16 cellular contexts compared by ENCODE assay signal in genomic region chr3:52781741-52782140, GRCh38. TPM values are rescaled to one million over a fixed set of nuclear protein-coding genes. Genes with fewer than 3 reads are reported as not detected.
"Had no signal": no experiment of that assay in that cellular context is flagged by ENCODE, and none has a peak within 500 bp of the region (broad histone marks: within the 10 kb centered on the region; RNA-seq: fewer than 3 reads in every experiment).

No MANE protein-coding gene starts in this region.

- H3K4me3 Mint-ChIP-seq: activated naive CD8-positive, alpha-beta T cell treated with anti-CD3 and anti-CD28 coated beads, Interleukin-2, amount 50 U/mL, for 24 hours; nephron; T-helper 2 cell treated with Interferon-gamma antibody and Interleukin-4, amounts not matched to agents 5 μg/mL and 100 μg/mL, for 36 hours had no signal

- H3K4me1 ChIP-seq: sigmoid colon, upper lobe of left lung had no signal

- H3K9me3 Mint-ChIP-seq: activated naive CD8-positive, alpha-beta T cell treated with anti-CD3 and anti-CD28 coated beads, Interleukin-2, amount 50 U/mL, for 24 hours; nephron; T-helper 2 cell treated with Interferon-gamma antibody and Interleukin-4, amounts not matched to agents 5 μg/mL and 100 μg/mL, for 36 hours had no signal

- ATAC-seq: activated CD4-positive, CD25-positive, alpha-beta regulatory T cell treated with anti-CD3 and anti-CD28 coated beads, Interleukin-2, amount 50 U/mL, for 24 hours; activated naive CD8-positive, alpha-beta T cell treated with anti-CD3 and anti-CD28 coated beads, Interleukin-2, amount 50 U/mL, for 24 hours; left cardiac atrium; mucosa of descending colon had no signal

- H3K27ac ChIP-seq: coronary artery, sigmoid colon, upper lobe of left lung had no signal

- H3K27ac Mint-ChIP-seq: activated naive CD8-positive, alpha-beta T cell treated with anti-CD3 and anti-CD28 coated beads, Interleukin-2, amount 50 U/mL, for 24 hours; nephron; T-helper 2 cell treated with Interferon-gamma antibody and Interleukin-4, amounts not matched to agents 5 μg/mL and 100 μg/mL, for 36 hours had no signal

- DNase-seq: activated CD4-positive, alpha-beta T cell treated with anti-CD3 and anti-CD28 coated beads, Interleukin-2, amount 50 U/mL, for 48 hours; activated naive CD8-positive, alpha-beta T cell treated with anti-CD3 and anti-CD28 coated beads, Interleukin-2, amount 50 U/mL, for 24 hours; caudate nucleus; hippocampal formation; left cardiac atrium; mammary epithelial cell; mucosa of descending colon; sigmoid colon; stimulated activated naive CD4-positive, alpha-beta T cell treated with Interleukin-2 at 50 U/mL for 16 hours; SW 1271 had no signal

- H3K4me1 Mint-ChIP-seq: activated naive CD8-positive, alpha-beta T cell treated with anti-CD3 and anti-CD28 coated beads, Interleukin-2, amount 50 U/mL, for 24 hours; nephron had no signal

- H3K4me3 ChIP-seq: coronary artery, mucosa of descending colon, sigmoid colon, upper lobe of left lung had no signal

- H3K36me3 ChIP-seq: sigmoid colon, upper lobe of left lung had no signal

- H3K27me3 ChIP-seq: sigmoid colon, upper lobe of left lung had no signal

- H3K9me3 ChIP-seq: mucosa of descending colon, sigmoid colon, upper lobe of left lung had no signal

RNA-seq across cellular contexts. Expression of gene ITIH1, which starts 4.3 kb away (rescaled TPM):
- total RNA-seq: left cardiac atrium, mammary epithelial cell, mucosa of descending colon, pulmonary artery endothelial cell, sigmoid colon had no signal
- polyA plus RNA-seq: mammary epithelial cell had no signal

RNA-seq across cellular contexts. Expression of gene ITIH3, which starts 12.9 kb away (rescaled TPM):
- total RNA-seq: mammary epithelial cell, pulmonary artery endothelial cell had no signal
- polyA plus RNA-seq: mammary epithelial cell had no signal

RNA-seq across cellular contexts. Expression of gene MUSTN1, which starts 53.1 kb away (rescaled TPM):
- total RNA-seq: mammary epithelial cell, pulmonary artery endothelial cell had no signal
